In the genomic region with DNA sequence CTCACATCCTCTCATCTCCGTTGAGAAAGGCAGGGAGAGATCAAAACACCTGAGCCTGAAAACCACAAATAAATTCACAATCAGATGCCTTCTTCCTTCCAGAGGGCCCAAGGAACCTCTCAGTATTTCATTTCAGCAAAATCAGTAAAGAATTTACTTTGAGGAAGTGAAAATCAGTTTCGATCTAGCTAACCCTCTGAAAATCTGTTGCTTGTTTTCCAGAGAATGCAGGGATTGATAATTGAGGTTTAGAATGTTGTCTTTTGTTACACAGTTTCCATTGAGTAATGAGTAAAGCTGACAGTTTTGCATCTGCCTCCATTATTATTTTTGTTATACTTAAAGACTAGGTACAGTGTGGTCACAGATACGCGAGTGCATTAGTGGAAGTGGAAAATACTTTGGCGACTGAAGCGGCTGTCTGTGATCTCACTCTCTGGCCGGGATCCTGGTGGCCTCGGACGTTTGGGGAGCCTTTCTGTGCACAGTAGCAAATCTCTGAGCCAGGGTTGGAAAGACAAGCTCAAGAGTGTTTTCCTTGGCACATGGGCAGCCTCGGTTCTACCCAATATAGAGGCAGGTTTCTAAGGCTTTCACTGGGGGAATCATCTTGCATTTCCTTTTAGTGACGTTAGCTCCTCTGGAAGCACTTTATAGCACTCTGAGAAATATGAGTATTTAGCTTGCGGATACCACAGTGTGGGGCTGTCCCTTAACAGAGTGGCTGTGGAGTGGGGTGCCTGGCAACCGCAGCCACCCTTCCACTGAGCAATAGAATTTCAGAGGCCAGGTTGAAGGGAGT, we compare ENCODE assay signal across 9 cellular contexts. TPM values are rescaled to one million over a fixed set of nuclear protein-coding genes. Genes with fewer than 3 reads are reported as not detected.
A peak's percentile ranks its signal among the peaks of the same experiment; 100 is the strongest.
DNase-seq lines count a peak whose midpoint lies in the region; ATAC-seq, FAIRE-seq and TF ChIP-seq lines count a peak whose summit lies in the region.
"Had no signal": no experiment of that assay in that cellular context is flagged by ENCODE, and none has a peak within 500 bp of the region (broad histone marks: within the 10 kb centered on the region; RNA-seq: fewer than 3 reads in every experiment).

No MANE protein-coding gene starts in this region.

- H3K27ac ChIP-seq in OCI-LY3 (ENCODE audit: low read length) = peak overlapping the region; percentile 58

- FAIRE-seq in HTR-8/SVneo (lab: Jason Lieb, UNC) = no peak

- ATAC-seq in activated naive CD4-positive, alpha-beta T cell treated with anti-CD3 and anti-CD28 coated beads, Interleukin-2, amount 50 U/mL, for 72 hours = peak; percentile 66 to 84
- peak; percentile 80 for ATAC-seq in stimulated activated naive CD8-positive, alpha-beta T cell treated with anti-CD3 and anti-CD28 coated beads, Interleukin-15, Interleukin-2, amounts not matched to agents 100 U/mL and 50 U/mL, for 24 hours

- peak overlapping the region in 1 of 2 donors; percentile 18 for H3K27ac Mint-ChIP-seq in activated naive CD4-positive, alpha-beta T cell treated with anti-CD3 and anti-CD28 coated beads, Interleukin-2, amount 50 U/mL, for 72 hours
- no peak overlapping the region for H3K27ac Mint-ChIP-seq in activated naive CD4-positive, alpha-beta T cell treated with anti-CD3 and anti-CD28 coated beads for 36 hours

- CTCF ChIA-PET in activated naive CD4-positive, alpha-beta T cell treated with anti-CD3 and anti-CD28 coated beads for 36 hours (lab: Charles Lee) = interaction anchor here (0.7 kb wide), 2 partner anchors 14 to 35 kb away, joined by 3 read pairs; no protein-coding TSS in a partner anchor

- H3K27me3 ChIP-seq in OCI-LY3 (ENCODE audit: low read depth, low read length) = peaks cover 24% of the 10 kb centered on the region

- no peak overlapping the region for H3K4me3 Mint-ChIP-seq in activated naive CD4-positive, alpha-beta T cell treated with anti-CD3 and anti-CD28 coated beads for 36 hours

- H3K9ac ChIP-seq in OCI-LY3 (ENCODE audit: low read length) = peak overlapping the region; percentile 29; the same call in 1 of the 2 replicates

- H3K9me3 Mint-ChIP-seq in activated naive CD4-positive, alpha-beta T cell treated with anti-CD3 and anti-CD28 coated beads, Interleukin-2, amount 50 U/mL, for 72 hours = no peaks in the 10 kb centered on the region
- no peaks in the 10 kb centered on the region for H3K9me3 Mint-ChIP-seq in activated naive CD4-positive, alpha-beta T cell treated with anti-CD3 and anti-CD28 coated beads for 36 hours

- no peak overlapping the region for H2AFZ ChIP-seq in OCI-LY3 (ENCODE audit: low read depth, low read length)

- TF ChIP-seq CTCF in OCI-LY3 (IDR thresholded peaks at IDR 0.05; ENCODE audit: low read depth, low read length) = no peak

- H3K79me2 ChIP-seq in OCI-LY3 (ENCODE audit: low read length) = no peaks in the 10 kb centered on the region

- intact Hi-C loops in activated naive CD4-positive, alpha-beta T cell treated with anti-CD3 and anti-CD28 coated beads for 36 hours (cut with micrococcal nuclease) = no loop called here
- intact Hi-C loops in head of caudate nucleus (cut with DNase I) = no loop called here

- H3K9me3 ChIP-seq in OCI-LY3 (ENCODE audit: insufficient read depth, low read length) = no peaks in the 10 kb centered on the region

- peak overlapping the region; percentile 94 for H3K4me2 ChIP-seq in OCI-LY3 (ENCODE audit: low read length)

- H3K36me3 Mint-ChIP-seq in activated naive CD4-positive, alpha-beta T cell treated with anti-CD3 and anti-CD28 coated beads, Interleukin-2, amount 50 U/mL, for 72 hours = no peaks in the 10 kb centered on the region
- H3K36me3 Mint-ChIP-seq in activated naive CD4-positive, alpha-beta T cell treated with anti-CD3 and anti-CD28 coated beads for 36 hours (ENCODE audit: low read depth) = no peaks in the 10 kb centered on the region

- peaks cover 9% of the 10 kb centered on the region for H3K4me1 Mint-ChIP-seq in activated naive CD4-positive, alpha-beta T cell treated with anti-CD3 and anti-CD28 coated beads for 36 hours (ENCODE audit: low read depth)

- DNase-seq in activated naive CD4-positive, alpha-beta T cell treated with anti-CD3 and anti-CD28 coated beads, Interleukin-2, amount 50 U/mL, for 72 hours (ENCODE audit: low spot score in 2 of 2) = peak in 1 of 2 donors; percentile 39
- DNase-seq in activated naive CD4-positive, alpha-beta T cell treated with anti-CD3 and anti-CD28 coated beads for 36 hours = no peak
- peak in 41 of 42 donors; percentile 25 to 87 (median 68) for DNase-seq in head of caudate nucleus
- no peak for DNase-seq in stimulated activated naive CD8-positive, alpha-beta T cell treated with anti-CD3 and anti-CD28 coated beads, Interleukin-15, Interleukin-2, amounts not matched to agents 100 U/mL and 50 U/mL, for 24 hours
- DNase-seq in middle frontal gyrus (ENCODE audit: extremely low spot score, low spot score) = no peak
- DNase-seq in HTR-8/SVneo (ENCODE audit: insufficient read length, low spot score) = no peak
- no peak for DNase-seq in NCI-H146 treated with DMSO at 0.1 percent for 48 hours (lab: John Stamatoyannopoulos, UW; ENCODE audit: unreplicated experiment)

- H4K20me1 ChIP-seq in OCI-LY3 (ENCODE audit: insufficient read depth, low read length) = no peaks in the 10 kb centered on the region

- peaks cover 8% of the 10 kb centered on the region for H3K27me3 Mint-ChIP-seq in activated naive CD4-positive, alpha-beta T cell treated with anti-CD3 and anti-CD28 coated beads for 36 hours (ENCODE audit: low read depth)

- no peaks in the 10 kb centered on the region for H3K36me3 ChIP-seq in OCI-LY3 (replicated peaks; ENCODE audit: low read depth, low read length)

- peaks cover 33% of the 10 kb centered on the region for H3K4me1 ChIP-seq in OCI-LY3 (ENCODE audit: low read length)

- H3K4me3 ChIP-seq in OCI-LY3 (ENCODE audit: low read length) = peak overlapping the region; percentile 67

RNA-seq across cellular contexts. Expression of a gene that starts 32.2 kb away (rescaled TPM):
- not detected for total RNA-seq in activated naive CD4-positive, alpha-beta T cell treated with anti-CD3 and anti-CD28 coated beads, Interleukin-2, amount 50 U/mL, for 72 hours
- total RNA-seq in activated naive CD4-positive, alpha-beta T cell treated with anti-CD3 and anti-CD28 coated beads for 36 hours = not detected
- total RNA-seq: T-helper 2 cell treated with Interferon-gamma antibody and Interleukin-4, amounts not matched to agents 100 ng/mL and 5 ng/mL, for 36 hours had no signal

Comparison
In these comparisons a context has a peak if more than half of its experiments do, and no peak if none do; other contexts are left out.
1. DNase-seq: peak in head of caudate nucleus (41 of 42); none in activated naive CD4-positive, alpha-beta T cell treated with anti-CD3 and anti-CD28 coated beads for 36 hours (single experiment), stimulated activated naive CD8-positive, alpha-beta T cell treated with anti-CD3 and anti-CD28 coated beads, Interleukin-15, Interleukin-2, amounts not matched to agents 100 U/mL and 50 U/mL, for 24 hours (single experiment), middle frontal gyrus (single experiment), HTR-8/SVneo (single experiment) and NCI-H146 treated with DMSO at 0.1 percent for 48 hours (single experiment).